ENCODE assay signal across 30 cellular contexts in genomic region chr12:11496157-11496851, GRCh38.
"Had no signal": no experiment of that assay in that cellular context is flagged by ENCODE, and none has a peak within 500 bp of the region (broad histone marks: within the 10 kb centered on the region; RNA-seq: fewer than 3 reads in every experiment).

No MANE protein-coding gene starts in this region.

- H3K4me2 ChIP-seq: neural progenitor cell had no signal

- H3K9me3 Mint-ChIP-seq: activated T-helper 2 cell treated with anti-CD3 and anti-CD28 coated beads, Interferon-gamma antibody, Interleukin-2, Interleukin-4, amounts not matched to agents 10 μg/mL and 5 μg/mL and 100 μg/mL, durations not matched to agents 14 hours and 24 hours and 36 hours; mesothelial cell of epicardium; neural progenitor cell had no signal

- H3K36me3 ChIP-seq: adrenal gland, ascending aorta, brain microvascular endothelial cell, heart right ventricle, left lung, neural progenitor cell, right lobe of liver, stomach, suprapubic skin, tibial nerve, uterus had no signal

- ATAC-seq: activated T-cell treated with anti-CD3 and anti-CD28 coated beads, Interleukin-2, amount 50 U/mL, for 4 hours; heart right ventricle; left lung; naive thymus-derived CD8-positive, alpha-beta T cell; right lobe of liver; stimulated activated effector memory CD8-positive, alpha-beta T cell treated with anti-CD3 and anti-CD28 coated beads, Interleukin-12 subunit alpha, Interleukin-12 subunit beta, amount 100 ng/mL, for 72 hours had no signal

- H3K27me3 ChIP-seq: adrenal gland, ascending aorta, right lobe of liver, uterus had no signal

- DNase-seq: activated CD4-positive, alpha-beta T cell treated with anti-CD3 and anti-CD28 coated beads, Interleukin-2, amount 50 U/mL, for 48 hours; activated CD8-positive, alpha-beta memory T cell treated with anti-CD3 and anti-CD28 coated beads, Interleukin-2, amount 50 U/mL, for 48 hours; activated naive CD4-positive, alpha-beta T cell; activated T-cell treated with anti-CD3 and anti-CD28 coated beads, Interleukin-2, amount 50 U/mL, for 4 hours; adrenal gland; brain microvascular endothelial cell; caudate nucleus; effector CD4-positive, alpha-beta T cell; foreskin fibroblast; heart right ventricle; immature natural killer cell; left lung; naive thymus-derived CD8-positive, alpha-beta T cell; posterior cingulate gyrus; right lobe of liver; stimulated activated CD4-positive, alpha-beta T cell treated with anti-CD3 and anti-CD28 coated beads, Interleukin-2, amount 100 ng/mL, for 24 hours; stomach; uterus had no signal

- FAIRE-seq: endometrium had no signal

- H3K9ac ChIP-seq: neural progenitor cell had no signal

- H3K27ac Mint-ChIP-seq: activated naive CD8-positive, alpha-beta T cell; activated T-helper 2 cell treated with anti-CD3 and anti-CD28 coated beads, Interferon-gamma antibody, Interleukin-2, Interleukin-4, amounts not matched to agents 10 μg/mL and 5 μg/mL and 100 μg/mL, durations not matched to agents 14 hours and 24 hours and 36 hours; dendritic cell treated with granulocyte-macrophage colony-stimulating factor and Interleukin-4, amounts not matched to agents 40 ng/mL and 50 ng/mL, for 4 days; immature natural killer cell; mesothelial cell of epicardium; naive thymus-derived CD8-positive, alpha-beta T cell; neural progenitor cell; stimulated activated effector memory CD8-positive, alpha-beta T cell treated with anti-CD3 and anti-CD28 coated beads, Interleukin-12 subunit alpha, Interleukin-12 subunit beta, amount 100 ng/mL, for 72 hours had no signal

- H2AFZ ChIP-seq: neural progenitor cell had no signal

- H3K4me3 ChIP-seq: adrenal gland, ascending aorta, heart right ventricle, left lung, lung, neural progenitor cell, right lobe of liver, skin epidermis, stomach, suprapubic skin, tibial nerve, uterus had no signal

- H3K4me1 ChIP-seq: left lung, neural progenitor cell had no signal

- H3K9me3 ChIP-seq: adrenal gland, ascending aorta, heart right ventricle, left lung, right lobe of liver, stomach, suprapubic skin, uterus had no signal

- H3K4me1 Mint-ChIP-seq: mesothelial cell of epicardium, neural progenitor cell had no signal

- H3K4me3 Mint-ChIP-seq: activated naive CD8-positive, alpha-beta T cell; activated T-cell treated with anti-CD3 and anti-CD28 coated beads, Interleukin-2, amount 50 U/mL, for 4 hours; dendritic cell treated with granulocyte-macrophage colony-stimulating factor and Interleukin-4, amounts not matched to agents 40 ng/mL and 50 ng/mL, for 4 days; immature natural killer cell; mesothelial cell of epicardium; naive thymus-derived CD8-positive, alpha-beta T cell; neural progenitor cell; stimulated activated effector memory CD8-positive, alpha-beta T cell treated with anti-CD3 and anti-CD28 coated beads, Interleukin-12 subunit alpha, Interleukin-12 subunit beta, amount 100 ng/mL, for 72 hours had no signal

- H3K27ac ChIP-seq: adrenal gland, ascending aorta, brain microvascular endothelial cell, heart right ventricle, left lung, neural progenitor cell, right lobe of liver, skin epidermis, stomach, suprapubic skin, tibial nerve, uterus had no signal

- H3K36me3 Mint-ChIP-seq: activated naive CD8-positive, alpha-beta T cell; immature natural killer cell; mesothelial cell of epicardium; neural progenitor cell; stimulated activated effector memory CD8-positive, alpha-beta T cell treated with anti-CD3 and anti-CD28 coated beads, Interleukin-12 subunit alpha, Interleukin-12 subunit beta, amount 100 ng/mL, for 72 hours had no signal
